In the genomic region with DNA sequence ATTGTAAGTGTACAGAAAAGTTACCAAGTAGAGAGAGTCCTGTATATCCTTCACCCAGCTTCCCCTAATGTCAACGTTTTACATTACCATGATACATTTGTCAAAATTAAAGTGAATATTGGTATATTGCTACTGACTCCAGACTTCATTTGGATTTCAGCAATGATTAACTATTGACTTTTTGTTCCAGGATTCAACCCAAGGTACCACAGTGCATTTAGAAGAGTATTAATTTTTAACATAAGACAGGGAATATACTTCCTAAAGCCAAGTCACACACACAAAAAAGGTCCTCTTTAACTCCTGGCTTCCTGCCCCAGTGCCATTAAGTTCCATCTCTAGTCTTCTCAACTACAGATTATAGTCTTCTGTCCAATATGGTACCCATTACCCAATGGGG, we compare ENCODE assay signal across 8 cellular contexts.
"Had no signal": no experiment of that assay in that cellular context is flagged by ENCODE, and none has a peak within 500 bp of the region (broad histone marks: within the 10 kb centered on the region; RNA-seq: fewer than 3 reads in every experiment).

No MANE protein-coding gene starts in this region.

- H3K9ac ChIP-seq: KMS-11 had no signal

- H3K4me3 ChIP-seq: K562 had no signal

- ATAC-seq: K562 had no signal

- FAIRE-seq: HTR-8/SVneo, K562 had no signal

- H3K4me2 ChIP-seq: KMS-11 had no signal

- H3K27ac ChIP-seq: HL-60, KMS-11 had no signal

- DNase-seq: IMR-90, Karpas-422, KBM-7, KG1 had no signal
